Comparison of ENCODE assay signal across 9 cellular contexts in genomic region chr7:44131173-44132009, GRCh38. TPM values are rescaled to one million over a fixed set of nuclear protein-coding genes. Genes with fewer than 3 reads are reported as not detected.
DNase-seq lines count a peak whose midpoint lies in the region; ATAC-seq lines count a peak whose summit lies in the region.
"Had no signal": no experiment of that assay in that cellular context is flagged by ENCODE, and none has a peak within 500 bp of the region (broad histone marks: within the 10 kb centered on the region; RNA-seq: fewer than 3 reads in every experiment).

No MANE protein-coding gene starts in this region.

- H2BK5ac ChIP-seq in mesendoderm (ENCODE audit: low read length): no peak overlapping the region

- H3K4ac ChIP-seq in mesendoderm (ENCODE audit: low read depth, low read length): no peak overlapping the region

- no peaks in the 10 kb centered on the region for H3K36me3 ChIP-seq in MG63
- no peaks in the 10 kb centered on the region for H3K36me3 ChIP-seq in mesendoderm (ENCODE audit: control insufficient read depth, insufficient read depth, low read length)
- H3K36me3 ChIP-seq in HAP-1 (replicated peaks): no peaks in the 10 kb centered on the region

- H3K27me3 ChIP-seq in MG63 (no peaks in the 10 kb centered on the region), mesendoderm (ENCODE audit: insufficient read depth, low read length, poor library complexity) (no peaks in the 10 kb centered on the region), HAP-1 (ENCODE audit: low read depth) (0 out of 2 replicates have a peak, but pooled peaks cover 3% of the 10 kb centered on the region)

- no peak overlapping the region for H2BK15ac ChIP-seq in mesendoderm (replicated peaks; ENCODE audit: low read depth)

- H2BK120ac ChIP-seq in mesendoderm (ENCODE audit: low read depth, low read length): no peak overlapping the region

- H3K79me2 ChIP-seq in mesendoderm (ENCODE audit: control insufficient read depth, insufficient read depth, low read length): no peaks in the 10 kb centered on the region

- peaks cover 11% of the 10 kb centered on the region for H3K4me1 ChIP-seq in mesendoderm (ENCODE audit: control insufficient read depth, low read depth, low read length)
- no peaks in the 10 kb centered on the region for H3K4me1 ChIP-seq in HAP-1

- no peak overlapping the region for H3K4me3 ChIP-seq in MG63
- no peak overlapping the region for H3K4me3 ChIP-seq in mesendoderm (ENCODE audit: low read length)
- no peak overlapping the region for H3K4me3 ChIP-seq in HAP-1

- in situ Hi-C loops in HAP-1 (cut with MboI; ENCODE audit: low sequenced_read_pairs): no loop called here

- no peak overlapping the region for H2AK5ac ChIP-seq in mesendoderm (ENCODE audit: low read length)

- ATAC-seq in GM21367 (IDR thresholded peaks at IDR 0.05; ENCODE audit: unreplicated experiment) (no peak), GM19324 (IDR thresholded peaks at IDR 0.05; ENCODE audit: low FRiP score, unreplicated experiment) (no peak)

- no peak overlapping the region for H4K8ac ChIP-seq in mesendoderm (ENCODE audit: low read depth, low read length)

- peak overlapping the region; percentile 34 for H3K56ac ChIP-seq in mesendoderm (ENCODE audit: low read length)

- no peak overlapping the region for H3K18ac ChIP-seq in mesendoderm (ENCODE audit: low read length)

- H3K79me1 ChIP-seq in mesendoderm (ENCODE audit: low read length): no peaks in the 10 kb centered on the region

- H3K9ac ChIP-seq in mesendoderm (ENCODE audit: low read length): no peak overlapping the region

- H3K27ac ChIP-seq in mesendoderm (ENCODE audit: low read depth, low read length): no peak overlapping the region

- H3K9me3 ChIP-seq in MG63 (no peaks in the 10 kb centered on the region), HAP-1 (no peaks in the 10 kb centered on the region)

- WGBS in mesendoderm (ENCODE audit: extremely low coverage, insufficient coverage, low lambda C conversion rate): no CpG with 5 or more reads among the region's 12 CpGs

- H3K4me2 ChIP-seq in mesendoderm (ENCODE audit: low read length): no peak overlapping the region

- H4K5ac ChIP-seq in mesendoderm (ENCODE audit: low read length): no peak overlapping the region

- DNase-seq in ELR (ENCODE audit: low read depth) (peak; percentile 37), MG63 (peak; percentile 55), amniotic epithelial cell (ENCODE audit: low read depth) (peak; percentile 78), mesendoderm (peak; percentile 83), NCI-H446 (lab: John Stamatoyannopoulos, UW) (no peak), HAP-1 (ENCODE audit: low spot score in 2 of 2) (no peak)
- DNase-seq: T-helper 1 cell had no signal

- no peak overlapping the region for H3K23ac ChIP-seq in mesendoderm (ENCODE audit: low read length)

RNA-seq across cellular contexts. Expression of gene POLD2, which starts 8.0 kb away (rescaled TPM):
- total RNA-seq in MG63 (2014; rRNA removed; shearing (Covaris generic); ENCODE audit: low replicate concordance): 146 and 186 TPM in 2 replicates
- 123 TPM for polyA plus RNA-seq in mesendoderm (2013, experiment 1 of 2)
- 124 TPM for polyA plus RNA-seq in mesendoderm (2013, experiment 2 of 2)

RNA-seq across cellular contexts. Expression of gene MYL7, which starts 9.7 kb away (rescaled TPM):
- not detected in 2 replicates for total RNA-seq in MG63 (2014; rRNA removed; shearing (Covaris generic); ENCODE audit: low replicate concordance)
- 75.9 TPM for polyA plus RNA-seq in mesendoderm (2013, experiment 1 of 2)
- polyA plus RNA-seq in mesendoderm (2013, experiment 2 of 2): 75.4 TPM

RNA-seq across cellular contexts. Expression of gene AEBP1, which starts 27.2 kb away (rescaled TPM):
- total RNA-seq in MG63 (2014; rRNA removed; shearing (Covaris generic); ENCODE audit: low replicate concordance): 36.8 and 45.8 TPM in 2 replicates
- 19.7 TPM for polyA plus RNA-seq in mesendoderm (2013, experiment 1 of 2)
- 20.4 TPM for polyA plus RNA-seq in mesendoderm (2013, experiment 2 of 2)

RNA-seq across cellular contexts. Expression of gene POLM, which starts 49.1 kb away (rescaled TPM):
- total RNA-seq in MG63 (2014; rRNA removed; shearing (Covaris generic); ENCODE audit: low replicate concordance): 9.4 and 10.8 TPM in 2 replicates
- 5.5 TPM for polyA plus RNA-seq in mesendoderm (2013, experiment 1 of 2)
- polyA plus RNA-seq in mesendoderm (2013, experiment 2 of 2): 5.6 TPM

RNA-seq across cellular contexts. Expression of gene GCK, which starts 57.8 kb away (rescaled TPM):
- total RNA-seq in MG63 (2014; rRNA removed; shearing (Covaris generic); ENCODE audit: low replicate concordance): not detected in 2 replicates
- polyA plus RNA-seq in mesendoderm (2013, experiment 1 of 2): 3.5 TPM
- polyA plus RNA-seq in mesendoderm (2013, experiment 2 of 2): 3.7 TPM

Comparison
In these comparisons a context has a peak if more than half of its experiments do, and no peak if none do; other contexts are left out.
1. DNase-seq: peak in ELR (single experiment), MG63 (single experiment), amniotic epithelial cell (single experiment) and mesendoderm (single experiment); none in NCI-H446 (0 of 2) and HAP-1 (0 of 2).